Comparison of ENCODE assay signal across 18 cellular contexts in genomic region chr13:79870123-79870522, GRCh38.
DNase-seq lines count a peak whose midpoint lies in the region; FAIRE-seq and TF ChIP-seq lines count a peak whose summit lies in the region.
"Had no signal": no experiment of that assay in that cellular context is flagged by ENCODE, and none has a peak within 500 bp of the region (broad histone marks: within the 10 kb centered on the region; RNA-seq: fewer than 3 reads in every experiment).

No MANE protein-coding gene starts in this region.

- peak overlapping the region; percentile 77 for H3K27ac ChIP-seq in HUES64 (ENCODE audit: low read depth, low read length)
- no peak overlapping the region for H3K27ac ChIP-seq in endothelial cell of umbilical vein (ENCODE audit: insufficient read depth, low read depth, low read length)
- H3K27ac ChIP-seq: esophagus muscularis mucosa, KMS-11, Peyer's patch, suprapubic skin had no signal

- no peak overlapping the region for H3K4me2 ChIP-seq in endothelial cell of umbilical vein (ENCODE audit: insufficient read depth, low read length)
- H3K4me2 ChIP-seq: KMS-11 had no signal

- H3K27me3 ChIP-seq in Caco-2 (replicated peaks; ENCODE audit: control insufficient read depth, insufficient read depth, low read length) (no peaks in the 10 kb centered on the region), HUES64 (ENCODE audit: insufficient read depth, low read length) (no peaks in the 10 kb centered on the region), endothelial cell of umbilical vein (ENCODE audit: control insufficient read depth in 2 of 2, insufficient read depth in 2 of 2, low read length in 2 of 2) (no peaks in the 10 kb centered on the region)
- H3K27me3 ChIP-seq: esophagus muscularis mucosa, Peyer's patch, suprapubic skin had no signal

- no peak for TF ChIP-seq POLR2A in endothelial cell of umbilical vein (IDR thresholded peaks at IDR 0.05; ENCODE audit: low read depth, low read length)

- H3K4me3 Mint-ChIP-seq in Caco-2 (ENCODE audit: unreplicated experiment) = peak overlapping the region; percentile 49
- no peak overlapping the region for H3K4me3 Mint-ChIP-seq in activated naive CD4-positive, alpha-beta T cell treated with anti-CD3 and anti-CD28 coated beads, Interleukin-2, amount 10 ng/mL, durations not matched to agents 7 days and 5 days
- H3K4me3 Mint-ChIP-seq in activated T-cell treated with anti-CD3 and anti-CD28 coated beads, Interleukin-2, amount 50 U/mL, for 24 hours = no peak overlapping the region
- H3K4me3 Mint-ChIP-seq: activated naive CD8-positive, alpha-beta T cell treated with anti-CD3 and anti-CD28 coated beads, Interleukin-2, amount 10 ng/mL, durations not matched to agents 7 days and 5 days had no signal

- peak overlapping the region; percentile 85 for H3K27ac Mint-ChIP-seq in Caco-2 (ENCODE audit: unreplicated experiment)
- no peak overlapping the region for H3K27ac Mint-ChIP-seq in activated naive CD4-positive, alpha-beta T cell treated with anti-CD3 and anti-CD28 coated beads, Interleukin-2, amount 10 ng/mL, durations not matched to agents 7 days and 5 days
- H3K27ac Mint-ChIP-seq in activated T-cell treated with anti-CD3 and anti-CD28 coated beads, Interleukin-2, amount 50 U/mL, for 24 hours = no peak overlapping the region
- H3K27ac Mint-ChIP-seq: activated naive CD8-positive, alpha-beta T cell treated with anti-CD3 and anti-CD28 coated beads, Interleukin-2, amount 10 ng/mL, durations not matched to agents 7 days and 5 days had no signal

- H4K20me1 ChIP-seq in endothelial cell of umbilical vein (replicated peaks; ENCODE audit: control insufficient read depth, extremely low read depth, insufficient read depth, low read length) = no peaks in the 10 kb centered on the region

- intact Hi-C loops in Caco-2 (cut with micrococcal nuclease; ENCODE audit: unreplicated experiment) (loop anchor here (5.0 kb wide), 1 partner anchor 37 kb away; no protein-coding TSS in a partner anchor), endothelial cell of umbilical vein (cut with micrococcal nuclease) (loop anchor here (5.0 kb wide), 1 partner anchor 193 kb away; no protein-coding TSS in a partner anchor)

- no peaks in the 10 kb centered on the region for H3K9me3 Mint-ChIP-seq in Caco-2 (ENCODE audit: unreplicated experiment)
- no peaks in the 10 kb centered on the region for H3K9me3 Mint-ChIP-seq in activated naive CD4-positive, alpha-beta T cell treated with anti-CD3 and anti-CD28 coated beads, Interleukin-2, amount 10 ng/mL, durations not matched to agents 7 days and 5 days
- no peaks in the 10 kb centered on the region for H3K9me3 Mint-ChIP-seq in activated T-cell treated with anti-CD3 and anti-CD28 coated beads, Interleukin-2, amount 50 U/mL, for 24 hours
- H3K9me3 Mint-ChIP-seq: activated naive CD8-positive, alpha-beta T cell treated with anti-CD3 and anti-CD28 coated beads, Interleukin-2, amount 10 ng/mL, durations not matched to agents 7 days and 5 days had no signal

- no peaks in the 10 kb centered on the region for H3K27me3 Mint-ChIP-seq in Caco-2 (ENCODE audit: insufficient read depth, unreplicated experiment)
- no peaks in the 10 kb centered on the region for H3K27me3 Mint-ChIP-seq in activated naive CD4-positive, alpha-beta T cell treated with anti-CD3 and anti-CD28 coated beads, Interleukin-2, amount 10 ng/mL, durations not matched to agents 7 days and 5 days
- H3K27me3 Mint-ChIP-seq in activated T-cell treated with anti-CD3 and anti-CD28 coated beads, Interleukin-2, amount 50 U/mL, for 24 hours = no peaks in the 10 kb centered on the region
- H3K27me3 Mint-ChIP-seq: activated naive CD8-positive, alpha-beta T cell treated with anti-CD3 and anti-CD28 coated beads, Interleukin-2, amount 10 ng/mL, durations not matched to agents 7 days and 5 days had no signal

- TF ChIP-seq CTCF in Caco-2 (IDR thresholded peaks at IDR 0.05; ENCODE audit: insufficient read depth in 1 of 2, low read depth in 1 of 2, low read length in 1 of 2, severe bottlenecking in 1 of 2, unreplicated experiment in 1 of 2) (no peak), endothelial cell of umbilical vein (IDR thresholded peaks at IDR 0.05; ENCODE audit: extremely low read depth in 1 of 2, insufficient read depth in 1 of 2, low read depth in 1 of 2, low read length in 2 of 2) (no peak)

- POLR2A ChIA-PET in Caco-2 (lab: Charles Lee) (no interaction called here), endothelial cell of umbilical vein (lab: Charles Lee) (interaction anchor here (1.2 kb wide), 1 partner anchor 470 kb away, joined by 3 read pairs; no protein-coding TSS in a partner anchor)

- no peaks in the 10 kb centered on the region for H3K79me2 ChIP-seq in endothelial cell of umbilical vein (ENCODE audit: control insufficient read depth, insufficient read depth, low read length)

- peak; percentile 72 for FAIRE-seq in endothelial cell of umbilical vein (lab: Jason Lieb, UNC)
- FAIRE-seq: colon had no signal

- CTCF ChIA-PET in Caco-2 (lab: Charles Lee) (interaction anchor here (0.7 to 1.2 kb wide), 3 partner anchors 18 to 94 kb away, joined by 3 to 4 read pairs (median 3); no protein-coding TSS in a partner anchor), endothelial cell of umbilical vein (lab: Charles Lee) (interaction anchor here (0.5 to 1.4 kb wide), 6 partner anchors 16 to 471 kb away, joined by 3 to 4 read pairs (median 3); partner anchors contain the start of gene SPRY2)
- CTCF ChIA-PET in activated naive CD4-positive, alpha-beta T cell treated with anti-CD3 and anti-CD28 coated beads, Interleukin-2, amount 10 ng/mL, durations not matched to agents 7 days and 5 days (lab: Charles Lee) = no interaction called here

- peaks cover 44% of the 10 kb centered on the region for H3K4me1 Mint-ChIP-seq in Caco-2 (ENCODE audit: low read depth, unreplicated experiment)
- no peaks in the 10 kb centered on the region for H3K4me1 Mint-ChIP-seq in activated naive CD4-positive, alpha-beta T cell treated with anti-CD3 and anti-CD28 coated beads, Interleukin-2, amount 10 ng/mL, durations not matched to agents 7 days and 5 days
- H3K4me1 Mint-ChIP-seq in activated T-cell treated with anti-CD3 and anti-CD28 coated beads, Interleukin-2, amount 50 U/mL, for 24 hours (ENCODE audit: low read depth) = no peaks in the 10 kb centered on the region
- H3K4me1 Mint-ChIP-seq: activated naive CD8-positive, alpha-beta T cell treated with anti-CD3 and anti-CD28 coated beads, Interleukin-2, amount 10 ng/mL, durations not matched to agents 7 days and 5 days had no signal

- H3K9me1 ChIP-seq in endothelial cell of umbilical vein (replicated peaks; ENCODE audit: control insufficient read depth, extremely low read depth, insufficient read depth, low read length) = no peaks in the 10 kb centered on the region

- dilution Hi-C loops in endothelial cell of umbilical vein (cut with MboI; ENCODE audit: extremely low pct_ligation_motif_present, low sequenced_read_pairs) = no loop called here

- DNase-seq in Caco-2 (no peak), endothelial cell of umbilical vein (ENCODE audit: low read depth, low spot score) (peak; percentile 68), lung microvascular endothelial cell (ENCODE audit: low read depth in 2 of 2) (peak; percentile 31 to 46), KG1 (lab: John Stamatoyannopoulos, UW) (no peak), inferior parietal cortex (ENCODE audit: extremely low spot score) (no peak)
- no peak for DNase-seq in activated naive CD4-positive, alpha-beta T cell treated with anti-CD3 and anti-CD28 coated beads, Interleukin-2, amount 10 ng/mL, durations not matched to agents 7 days and 5 days
- no peak for DNase-seq in activated T-cell treated with anti-CD3 and anti-CD28 coated beads, Interleukin-2, amount 50 U/mL, for 24 hours
- DNase-seq: activated CD4-positive, CD25-positive, alpha-beta regulatory T cell treated with anti-CD3 and anti-CD28 coated beads, Interleukin-2, amount 50 U/mL, for 72 hours; activated naive CD8-positive, alpha-beta T cell treated with anti-CD3 and anti-CD28 coated beads, Interleukin-2, amount 10 ng/mL, durations not matched to agents 7 days and 5 days; Calu3; NCI-H1930; NCI-H526; Peyer's patch had no signal

- H3K9me3 ChIP-seq in Caco-2 (no peaks in the 10 kb centered on the region), HUES64 (ENCODE audit: insufficient read depth, low read depth, low read length) (no peaks in the 10 kb centered on the region), endothelial cell of umbilical vein (replicated peaks; ENCODE audit: control insufficient read depth, insufficient read depth, low read length) (no peaks in the 10 kb centered on the region)
- H3K9me3 ChIP-seq: esophagus muscularis mucosa, Peyer's patch, suprapubic skin had no signal

- no TSS peak for BruUV-seq in Caco-2 (replicated peaks; lab: Mats Ljungman, UMichigan)
- no TSS peak for BruUV-seq in endothelial cell of umbilical vein (replicated peaks; lab: Mats Ljungman, UMichigan)

- peaks cover 7% of the 10 kb centered on the region for H3K36me3 Mint-ChIP-seq in Caco-2 (ENCODE audit: insufficient read depth, unreplicated experiment)
- no peaks in the 10 kb centered on the region for H3K36me3 Mint-ChIP-seq in activated naive CD4-positive, alpha-beta T cell treated with anti-CD3 and anti-CD28 coated beads, Interleukin-2, amount 10 ng/mL, durations not matched to agents 7 days and 5 days
- H3K36me3 Mint-ChIP-seq in activated T-cell treated with anti-CD3 and anti-CD28 coated beads, Interleukin-2, amount 50 U/mL, for 24 hours (ENCODE audit: low read depth) = no peaks in the 10 kb centered on the region
- H3K36me3 Mint-ChIP-seq: activated naive CD8-positive, alpha-beta T cell treated with anti-CD3 and anti-CD28 coated beads, Interleukin-2, amount 10 ng/mL, durations not matched to agents 7 days and 5 days had no signal

- H3K4me1 ChIP-seq in Caco-2 (peaks cover 45% of the 10 kb centered on the region), HUES64 (ENCODE audit: insufficient read depth, low read length) (peaks cover 31% of the 10 kb centered on the region), endothelial cell of umbilical vein (ENCODE audit: control insufficient read depth, extremely low read depth, insufficient read depth, low read length) (peaks cover 11% of the 10 kb centered on the region)
- H3K4me1 ChIP-seq: esophagus muscularis mucosa, Peyer's patch had no signal

- peak overlapping the region; percentile 15; the same call in 1 of the 2 replicates for H3K9ac ChIP-seq in HUES64 (ENCODE audit: low read depth, low read length)
- no peak overlapping the region for H3K9ac ChIP-seq in endothelial cell of umbilical vein (replicated peaks; ENCODE audit: extremely low read depth, insufficient read depth, low read length)
- H3K9ac ChIP-seq: KMS-11 had no signal

- H2AFZ ChIP-seq in endothelial cell of umbilical vein (ENCODE audit: low read depth, low read length) = no peak overlapping the region

- H3K36me3 ChIP-seq in Caco-2 (ENCODE audit: control insufficient read depth, insufficient read depth, low read length) (no peaks in the 10 kb centered on the region), HUES64 (ENCODE audit: insufficient read depth, low read length) (no peaks in the 10 kb centered on the region), endothelial cell of umbilical vein (ENCODE audit: control insufficient read depth in 2 of 2, extremely low read depth in 1 of 2, insufficient read depth in 2 of 2, low read length in 2 of 2) (no peaks in the 10 kb centered on the region)
- H3K36me3 ChIP-seq: esophagus muscularis mucosa, Peyer's patch, suprapubic skin had no signal

- H3K4me3 ChIP-seq in Caco-2 (ENCODE audit: low read depth, low read length) = no peak overlapping the region
- no peak overlapping the region for H3K4me3 ChIP-seq in HUES64 (ENCODE audit: low read length)
- H3K4me3 ChIP-seq in endothelial cell of umbilical vein (replicated peaks in 1 of 3; ENCODE audit: insufficient read depth in 1 of 3, low read depth in 1 of 3, low read length in 3 of 3) = no peak overlapping the region
- H3K4me3 ChIP-seq: esophagus muscularis mucosa, Peyer's patch, suprapubic skin had no signal

Comparison
In these comparisons a context has a peak if more than half of its experiments do, and no peak if none do; other contexts are left out.
1. DNase-seq: peak in endothelial cell of umbilical vein (single experiment) and lung microvascular endothelial cell (2 of 2); none in Caco-2 (0 of 2), KG1 (single experiment), activated naive CD4-positive, alpha-beta T cell treated with anti-CD3 and anti-CD28 coated beads, Interleukin-2, amount 10 ng/mL, durations not matched to agents 7 days and 5 days (single experiment), inferior parietal cortex (single experiment) and activated T-cell treated with anti-CD3 and anti-CD28 coated beads, Interleukin-2, amount 50 U/mL, for 24 hours (single experiment).